8 cellular contexts compared by ENCODE assay signal in genomic region chr9:114653556-114654159, GRCh38. TPM values are rescaled to one million over a fixed set of nuclear protein-coding genes. Genes with fewer than 3 reads are reported as not detected.
DNase-seq lines count a peak whose midpoint lies in the region; ATAC-seq, FAIRE-seq and TF ChIP-seq lines count a peak whose summit lies in the region.

No MANE protein-coding gene starts in this region.

- peak; percentile 56 for ATAC-seq in HG03520 (IDR thresholded peaks at IDR 0.05; ENCODE audit: unreplicated experiment)
- ATAC-seq in activated CD8-positive, alpha-beta memory T cell treated with anti-CD3 and anti-CD28 coated beads, Interleukin-2, amount 10 ng/mL, durations not matched to agents 7 days and 5 days, result peak; percentile 88

- no peaks in the 10 kb centered on the region for H3K9me1 ChIP-seq in endothelial cell of umbilical vein (replicated peaks; ENCODE audit: control insufficient read depth, extremely low read depth, insufficient read depth, low read length)

- H3K4me2 ChIP-seq in endothelial cell of umbilical vein (ENCODE audit: insufficient read depth, low read length), result no peak overlapping the region

- intact Hi-C loops in endothelial cell of umbilical vein (cut with micrococcal nuclease), result loop anchor here (1.0 kb wide), 6 partner anchors 61 to 314 kb away; no protein-coding TSS in a partner anchor

- H2AFZ ChIP-seq in endothelial cell of umbilical vein (ENCODE audit: low read depth, low read length), result no peak overlapping the region

- H3K36me3 ChIP-seq in endothelial cell of umbilical vein (ENCODE audit: control insufficient read depth in 2 of 2, extremely low read depth in 1 of 2, insufficient read depth in 2 of 2, low read length in 2 of 2), result no peaks in the 10 kb centered on the region

- H3K4me3 Mint-ChIP-seq in activated CD8-positive, alpha-beta memory T cell treated with anti-CD3 and anti-CD28 coated beads, Interleukin-2, amount 10 ng/mL, durations not matched to agents 7 days and 5 days, result no peak overlapping the region

- no peaks in the 10 kb centered on the region for H3K27me3 Mint-ChIP-seq in activated CD8-positive, alpha-beta memory T cell treated with anti-CD3 and anti-CD28 coated beads, Interleukin-2, amount 10 ng/mL, durations not matched to agents 7 days and 5 days

- dilution Hi-C loops in endothelial cell of umbilical vein (cut with MboI; ENCODE audit: extremely low pct_ligation_motif_present, low sequenced_read_pairs), result no loop called here

- TF ChIP-seq POLR2A in endothelial cell of umbilical vein (IDR thresholded peaks at IDR 0.05; ENCODE audit: low read depth, low read length), result no peak

- peaks cover 6% of the 10 kb centered on the region for H3K36me3 Mint-ChIP-seq in activated CD8-positive, alpha-beta memory T cell treated with anti-CD3 and anti-CD28 coated beads, Interleukin-2, amount 10 ng/mL, durations not matched to agents 7 days and 5 days

- peak overlapping the region; percentile 55 for H3K27ac Mint-ChIP-seq in activated CD8-positive, alpha-beta memory T cell treated with anti-CD3 and anti-CD28 coated beads, Interleukin-2, amount 10 ng/mL, durations not matched to agents 7 days and 5 days

- no peaks in the 10 kb centered on the region for H3K9me3 Mint-ChIP-seq in activated CD8-positive, alpha-beta memory T cell treated with anti-CD3 and anti-CD28 coated beads, Interleukin-2, amount 10 ng/mL, durations not matched to agents 7 days and 5 days (ENCODE audit: low read depth)

- H3K4me3 ChIP-seq in GM12875 (ENCODE audit: low read depth, low read length) (no peak overlapping the region), endothelial cell of umbilical vein (replicated peaks in 1 of 3; ENCODE audit: insufficient read depth in 1 of 3, low read depth in 1 of 3, low read length in 3 of 3) (no peak overlapping the region)

- no peak overlapping the region for H3K9ac ChIP-seq in endothelial cell of umbilical vein (replicated peaks; ENCODE audit: extremely low read depth, insufficient read depth, low read length)

- no peaks in the 10 kb centered on the region for H4K20me1 ChIP-seq in endothelial cell of umbilical vein (replicated peaks; ENCODE audit: control insufficient read depth, extremely low read depth, insufficient read depth, low read length)

- BruUV-seq in endothelial cell of umbilical vein (replicated peaks; lab: Mats Ljungman, UMichigan), result no TSS peak

- TF ChIP-seq CTCF in GM12875 (IDR thresholded peaks at IDR 0.05; ENCODE audit: borderline replicate concordance, insufficient read depth, low read depth, low read length) (peak; percentile 84), endothelial cell of umbilical vein (IDR thresholded peaks at IDR 0.05; ENCODE audit: extremely low read depth in 1 of 2, insufficient read depth in 1 of 2, low read depth in 1 of 2, low read length in 2 of 2) (peak; percentile 89 to 93)

- DNase-seq in A172 (ENCODE audit: low spot score) (peak; percentile 73), endothelial cell of umbilical vein (ENCODE audit: low read depth, low spot score) (peak; percentile 76), mucosa of gallbladder (ENCODE audit: low spot score) (peak; percentile 73)
- peak; percentile 18 for DNase-seq in NK-92 treated with Interleukin-12 subunit alpha and Interleukin-12 subunit beta, amount 100 ng/mL, for 24 hours (lab: John Stamatoyannopoulos, UW)
- DNase-seq in activated CD8-positive, alpha-beta memory T cell treated with anti-CD3 and anti-CD28 coated beads, Interleukin-2, amount 10 ng/mL, durations not matched to agents 7 days and 5 days, result peak; percentile 89
- peak; percentile 67 for DNase-seq in stimulated activated CD8-positive, alpha-beta memory T cell treated with anti-CD3 and anti-CD28 coated beads, Interleukin-7, amount 100 ng/mL, for 24 hours (ENCODE audit: low read depth)

- H3K4me1 Mint-ChIP-seq in activated CD8-positive, alpha-beta memory T cell treated with anti-CD3 and anti-CD28 coated beads, Interleukin-2, amount 10 ng/mL, durations not matched to agents 7 days and 5 days, result peaks cover 24% of the 10 kb centered on the region

- H3K9me3 ChIP-seq in endothelial cell of umbilical vein (replicated peaks; ENCODE audit: control insufficient read depth, insufficient read depth, low read length), result no peaks in the 10 kb centered on the region

- H3K27me3 ChIP-seq in endothelial cell of umbilical vein (ENCODE audit: control insufficient read depth in 2 of 2, insufficient read depth in 2 of 2, low read length in 2 of 2), result peaks cover 0 to 1% of the 10 kb centered on the region in 2 experiments

- CTCF ChIA-PET in activated CD8-positive, alpha-beta memory T cell treated with anti-CD3 and anti-CD28 coated beads, Interleukin-2, amount 10 ng/mL, durations not matched to agents 7 days and 5 days (lab: Charles Lee), result interaction anchor here (0.6 to 8.8 kb wide), 67 partner anchors 8 to 382 kb away, joined by 3 to 207 read pairs (median 4); partner anchors contain the start of genes ATP6V1G1, TMEM268 and WHRN
- CTCF ChIA-PET in endothelial cell of umbilical vein (lab: Charles Lee), result interaction anchor here (0.5 to 9.3 kb wide), 81 partner anchors 8 to 571 kb away, joined by 3 to 397 read pairs (median 5); partner anchors contain the start of genes AKNA, ATP6V1G1 and TMEM268

- no peak overlapping the region for H3K27ac ChIP-seq in endothelial cell of umbilical vein (ENCODE audit: insufficient read depth, low read depth, low read length)

- no peaks in the 10 kb centered on the region for H3K4me1 ChIP-seq in endothelial cell of umbilical vein (ENCODE audit: control insufficient read depth, extremely low read depth, insufficient read depth, low read length)

- no peaks in the 10 kb centered on the region for H3K79me2 ChIP-seq in endothelial cell of umbilical vein (ENCODE audit: control insufficient read depth, insufficient read depth, low read length)

- POLR2A ChIA-PET in endothelial cell of umbilical vein (lab: Charles Lee), result interaction anchor here (0.6 to 1.1 kb wide), 2 partner anchors 61 to 66 kb away, joined by 3 read pairs; partner anchors contain the start of gene ATP6V1G1

- peak; percentile 93 for FAIRE-seq in endothelial cell of umbilical vein (lab: Jason Lieb, UNC)

TF ChIP-seq in endothelial cell of umbilical vein, 7 proteins besides CTCF, POLR2A, EP300 and RAD21:
- TF ChIP-seq FOS (IDR thresholded peaks at IDR 0.05; ENCODE audit: borderline replicate concordance, insufficient read depth, low read length), result no peak
- no peak for TF ChIP-seq EZH2 (IDR thresholded peaks at IDR 0.05; ENCODE audit: borderline replicate concordance, low read depth, low read length, severe bottlenecking)
- TF ChIP-seq POLR2AphosphoS5 (IDR thresholded peaks at IDR 0.05; ENCODE audit: insufficient read depth, low read depth, low read length), result no peak
- TF ChIP-seq MYC (IDR thresholded peaks at IDR 0.05; ENCODE audit: low read depth, low read length), result no peak
- no peak for TF ChIP-seq JUN (IDR thresholded peaks at IDR 0.05; ENCODE audit: borderline replicate concordance, insufficient read depth, insufficient read length, low read depth)
- no peak for TF ChIP-seq MAX (IDR thresholded peaks at IDR 0.05; ENCODE audit: insufficient read depth, insufficient read length)
- no peak for TF ChIP-seq GATA2 (IDR thresholded peaks at IDR 0.05; ENCODE audit: insufficient read depth, insufficient read length, low read depth, low read length)
TF ChIP-seq in endothelial cell of umbilical vein: peak in this region for 0.

RNA-seq across cellular contexts. Expression of gene TEX53, which starts 3.9 kb away (rescaled TPM):
- total RNA-seq in A172 (2014; rRNA removed; shearing (Covaris generic)), result not detected in 2 replicates
- total RNA-seq in activated CD8-positive, alpha-beta memory T cell treated with anti-CD3 and anti-CD28 coated beads, Interleukin-2, amount 10 ng/mL, durations not matched to agents 7 days and 5 days, result not detected
- total RNA-seq in endothelial cell of umbilical vein (not detected in 2 replicates), mucosa of gallbladder (not detected)
- polyA plus RNA-seq in endothelial cell of umbilical vein, result not detected in 2 replicates
- polyA plus RNA-seq in endothelial cell of umbilical vein (2011; cell fraction: cytosol; rRNA removed), result not detected in 2 replicates
- polyA plus RNA-seq in endothelial cell of umbilical vein (2011; cell fraction: nucleus; rRNA removed), result not detected in 2 replicates
- not detected in 2 replicates for polyA plus RNA-seq in endothelial cell of umbilical vein (2012)
- not detected in 2 replicates for polyA minus RNA-seq in endothelial cell of umbilical vein
- polyA minus RNA-seq in endothelial cell of umbilical vein (2011; cell fraction: cytosol; rRNA and poly(A)+ RNA removed), result not detected
- polyA minus RNA-seq in endothelial cell of umbilical vein (2011; cell fraction: nucleus; rRNA and poly(A)+ RNA removed), result not detected in 2 replicates

RNA-seq across cellular contexts. Expression of gene TEX48, which starts 28.3 kb away (rescaled TPM):
- not detected in 2 replicates for total RNA-seq in A172 (2014; rRNA removed; shearing (Covaris generic))
- 1 to 10 TPM in 1 of 2 experiments, under 1 TPM in 1; 0.73 to 1.6 TPM for total RNA-seq in activated CD8-positive, alpha-beta memory T cell treated with anti-CD3 and anti-CD28 coated beads, Interleukin-2, amount 10 ng/mL, durations not matched to agents 7 days and 5 days
- not detected in 2 replicates for total RNA-seq in endothelial cell of umbilical vein
- polyA plus RNA-seq in endothelial cell of umbilical vein, result not detected in 2 replicates
- polyA plus RNA-seq in endothelial cell of umbilical vein (2011; cell fraction: cytosol; rRNA removed), result not detected in 2 replicates
- not detected in 2 replicates for polyA plus RNA-seq in endothelial cell of umbilical vein (2011; cell fraction: nucleus; rRNA removed)
- polyA plus RNA-seq in endothelial cell of umbilical vein (2012), result not detected in 2 replicates
- polyA minus RNA-seq in endothelial cell of umbilical vein, result not detected in 2 replicates
- not detected for polyA minus RNA-seq in endothelial cell of umbilical vein (2011; cell fraction: cytosol; rRNA and poly(A)+ RNA removed)
- not detected in 2 replicates for polyA minus RNA-seq in endothelial cell of umbilical vein (2011; cell fraction: nucleus; rRNA and poly(A)+ RNA removed)
- total RNA-seq in mucosa of gallbladder, result not detected

RNA-seq across cellular contexts. Expression of gene TMEM268, which starts 42.6 kb away (rescaled TPM):
- total RNA-seq in A172 (2014; rRNA removed; shearing (Covaris generic)), result 3.3 and 3.8 TPM in 2 replicates
- total RNA-seq in activated CD8-positive, alpha-beta memory T cell treated with anti-CD3 and anti-CD28 coated beads, Interleukin-2, amount 10 ng/mL, durations not matched to agents 7 days and 5 days, result 10 to 100 TPM; 19.7 to 21.5 TPM
- total RNA-seq in endothelial cell of umbilical vein (7.6 and 8.8 TPM in 2 replicates), mucosa of gallbladder (8.3 TPM)
- 7.5 and 8.2 TPM in 2 replicates for polyA plus RNA-seq in endothelial cell of umbilical vein
- polyA plus RNA-seq in endothelial cell of umbilical vein (2011; cell fraction: cytosol; rRNA removed), result 5.9 and 6.7 TPM in 2 replicates
- 7.5 and 8.8 TPM in 2 replicates for polyA plus RNA-seq in endothelial cell of umbilical vein (2011; cell fraction: nucleus; rRNA removed)
- polyA plus RNA-seq in endothelial cell of umbilical vein (2012), result 8.1 and 8.7 TPM in 2 replicates
- polyA minus RNA-seq in endothelial cell of umbilical vein, result 17.4 and 17.6 TPM in 2 replicates
- polyA minus RNA-seq in endothelial cell of umbilical vein (2011; cell fraction: cytosol; rRNA and poly(A)+ RNA removed), result 11.8 TPM
- 6.0 and 12.3 TPM in 2 replicates for polyA minus RNA-seq in endothelial cell of umbilical vein (2011; cell fraction: nucleus; rRNA and poly(A)+ RNA removed)

Comparison
In these comparisons a context has a peak if more than half of its experiments do, and no peak if none do; other contexts are left out.
1. DNase-seq: peak in every context shown above with its lines; median percentile 89 in activated CD8-positive, alpha-beta memory T cell treated with anti-CD3 and anti-CD28 coated beads, Interleukin-2, amount 10 ng/mL, durations not matched to agents 7 days and 5 days; 76 in endothelial cell of umbilical vein; 73 in A172; 73 in mucosa of gallbladder; 67 in stimulated activated CD8-positive, alpha-beta memory T cell treated with anti-CD3 and anti-CD28 coated beads, Interleukin-7, amount 100 ng/mL, for 24 hours; 18 in NK-92 treated with Interleukin-12 subunit alpha and Interleukin-12 subunit beta, amount 100 ng/mL, for 24 hours.